22 cellular contexts compared by ENCODE assay signal in the genomic region with DNA sequence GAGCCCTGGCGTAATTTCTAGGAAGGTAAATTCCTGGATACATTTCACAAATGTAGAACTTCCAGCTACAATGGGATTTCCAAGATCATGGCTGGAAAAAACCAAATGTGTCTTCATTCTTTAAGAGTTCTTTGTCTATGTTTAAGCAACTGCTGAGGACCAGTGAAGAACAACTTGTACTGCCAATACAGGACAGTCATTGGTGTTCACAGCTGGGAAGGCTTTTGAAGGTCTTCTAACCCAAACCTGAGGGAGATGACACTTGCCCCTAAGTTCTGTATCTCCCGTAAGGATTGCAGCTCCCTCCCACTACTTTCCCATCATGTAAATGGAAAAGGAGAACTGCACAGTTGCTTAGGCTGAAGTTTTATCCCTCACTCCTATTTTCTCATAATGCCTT.
"Had no signal": no experiment of that assay in that cellular context is flagged by ENCODE, and none has a peak within 500 bp of the region (broad histone marks: within the 10 kb centered on the region; RNA-seq: fewer than 3 reads in every experiment).

No MANE protein-coding gene starts in this region.

- H3K27me3 ChIP-seq: dorsolateral prefrontal cortex, esophagus muscularis mucosa, foreskin keratinocyte, heart right ventricle, left lung had no signal

- FAIRE-seq: colon, endothelial cell of umbilical vein, frontal cortex, islet of Langerhans, keratinocyte had no signal

- ATAC-seq: left lung, lower lobe of right lung, mucosa of descending colon had no signal

- DNase-seq: dermis blood vessel endothelial cell; dorsolateral prefrontal cortex; effector CD4-positive, alpha-beta T cell; effector memory CD4-positive, alpha-beta T cell; foreskin keratinocyte; glutamatergic neuron; head of caudate nucleus; heart right ventricle; hippocampal formation; left cardiac atrium; left lung; lower lobe of right lung; mesenchymal stem cell; mucosa of descending colon; naive B cell had no signal

- H3K9me3 ChIP-seq: esophagus muscularis mucosa, heart right ventricle, left lung, lower lobe of right lung, mucosa of descending colon had no signal

- H3K27ac ChIP-seq: coronary artery, dorsolateral prefrontal cortex, foreskin keratinocyte, left lung, lower lobe of right lung had no signal

- H3K4me3 ChIP-seq: coronary artery, dorsolateral prefrontal cortex, esophagus muscularis mucosa, heart right ventricle, left lung, lower lobe of right lung, mucosa of descending colon had no signal

- H3K4me1 ChIP-seq: esophagus muscularis mucosa, foreskin keratinocyte, left lung, lower lobe of right lung had no signal
